In genomic region chr1:227761621-227762230, GRCh38 we compare ENCODE assay signal across 12 cellular contexts. TPM values are rescaled to one million over a fixed set of nuclear protein-coding genes. Genes with fewer than 3 reads are reported as not detected.
A peak's percentile ranks its signal among the peaks of the same experiment; 100 is the strongest.
DNase-seq lines count a peak whose midpoint lies in the region; ATAC-seq, FAIRE-seq and TF ChIP-seq lines count a peak whose summit lies in the region.
"Had no signal": no experiment of that assay in that cellular context is flagged by ENCODE, and none has a peak within 500 bp of the region (broad histone marks: within the 10 kb centered on the region; RNA-seq: fewer than 3 reads in every experiment).

No MANE protein-coding gene starts in this region.

- no peaks in the 10 kb centered on the region for H3K9me3 Mint-ChIP-seq in T-helper 2 cell treated with Interferon-gamma antibody and Interleukin-4, amounts not matched to agents 5 μg/mL and 100 μg/mL, for 36 hours

- H3K79me2 ChIP-seq in OCI-LY3 (ENCODE audit: low read length), result peaks cover 88% of the 10 kb centered on the region

- peak overlapping the region; percentile 31 for H3K4me3 ChIP-seq in OCI-LY3 (ENCODE audit: low read length)
- no peak overlapping the region for H3K4me3 ChIP-seq in gastroesophageal sphincter
- peak overlapping the region in 1 of 8 donors; percentile 40 for H3K4me3 ChIP-seq in spleen

- ATAC-seq in gastroesophageal sphincter (no peak), esophagus mucosa (no peak)

- H3K27me3 Mint-ChIP-seq in T-helper 2 cell treated with Interferon-gamma antibody and Interleukin-4, amounts not matched to agents 5 μg/mL and 100 μg/mL, for 36 hours (ENCODE audit: low read depth), result no peaks in the 10 kb centered on the region

- TF ChIP-seq EP300 in gastroesophageal sphincter (IDR thresholded peaks at IDR 0.05), result no peak

- peak overlapping the region; percentile 88 for H3K27ac Mint-ChIP-seq in T-helper 2 cell treated with Interferon-gamma antibody and Interleukin-4, amounts not matched to agents 5 μg/mL and 100 μg/mL, for 36 hours

- H3K9me3 ChIP-seq in OCI-LY3 (ENCODE audit: insufficient read depth, low read length) (peaks cover 12% of the 10 kb centered on the region; the same call in 1 of the 2 replicates), gastroesophageal sphincter (no peaks in the 10 kb centered on the region), spleen (no peaks in the 10 kb centered on the region)

- peak overlapping the region; percentile 81 for H3K4me2 ChIP-seq in OCI-LY3 (ENCODE audit: low read length)

- no peaks in the 10 kb centered on the region for H4K20me1 ChIP-seq in OCI-LY3 (ENCODE audit: insufficient read depth, low read length)

- no peak overlapping the region for H2AFZ ChIP-seq in OCI-LY3 (ENCODE audit: low read depth, low read length)

- H3K9ac ChIP-seq in OCI-LY3 (ENCODE audit: low read length), result peak overlapping the region; percentile 82

- H3K4me1 Mint-ChIP-seq in T-helper 2 cell treated with Interferon-gamma antibody and Interleukin-4, amounts not matched to agents 5 μg/mL and 100 μg/mL, for 36 hours (ENCODE audit: low read depth), result peaks cover 70% of the 10 kb centered on the region

- intact Hi-C loops in spleen (cut with DNase I; ENCODE audit: low total_unique reads), result loop anchor here (5.0 kb wide), 1 partner anchor 186 kb away; the partner anchor contains the start of gene WNT9A

- H3K36me3 Mint-ChIP-seq in T-helper 2 cell treated with Interferon-gamma antibody and Interleukin-4, amounts not matched to agents 5 μg/mL and 100 μg/mL, for 36 hours (ENCODE audit: low read depth), result peaks cover 60% of the 10 kb centered on the region

- no peak for DNase-seq in T-helper 2 cell treated with Interferon-gamma antibody and Interleukin-4, amounts not matched to agents 5 μg/mL and 100 μg/mL, for 36 hours (ENCODE audit: low spot score)
- DNase-seq in T-helper 2 cell (no peak), spleen (peak; percentile 63), epidermal melanocyte (ENCODE audit: insufficient read length, low spot score) (no peak), D721Med (ENCODE audit: insufficient read length, low spot score) (no peak)

- no peak for FAIRE-seq in D721Med (lab: Jason Lieb, UNC)
- FAIRE-seq: H54 had no signal

- H3K4me1 ChIP-seq in OCI-LY3 (ENCODE audit: low read length) (peaks cover 67% of the 10 kb centered on the region), gastroesophageal sphincter (peaks cover 0 to 72% (median 16%) of the 10 kb centered on the region in 3 donors), spleen (peaks cover 27 to 61% (median 50%) of the 10 kb centered on the region in 6 donors)

- H3K4me3 Mint-ChIP-seq in T-helper 2 cell treated with Interferon-gamma antibody and Interleukin-4, amounts not matched to agents 5 μg/mL and 100 μg/mL, for 36 hours, result peak overlapping the region; percentile 68

- peaks cover 82% of the 10 kb centered on the region for H3K36me3 ChIP-seq in OCI-LY3 (replicated peaks; ENCODE audit: low read depth, low read length)
- peaks cover 0 to 75% of the 10 kb centered on the region in 2 donors for H3K36me3 ChIP-seq in gastroesophageal sphincter
- peaks cover 0 to 75% (median 24%) of the 10 kb centered on the region in 6 donors for H3K36me3 ChIP-seq in spleen

- TF ChIP-seq CTCF in OCI-LY3 (IDR thresholded peaks at IDR 0.05; ENCODE audit: low read depth, low read length) (no peak), gastroesophageal sphincter (IDR thresholded peaks at IDR 0.05) (no peak), spleen (IDR thresholded peaks at IDR 0.05 in 8 of 11, conservative IDR thresholded peaks at IDR 0.05 in 3 of 11) (no peak), D721Med (IDR thresholded peaks at IDR 0.05; ENCODE audit: insufficient read depth, missing control alignments) (no peak)

- H3K27me3 ChIP-seq in OCI-LY3 (ENCODE audit: low read depth, low read length), result no peaks in the 10 kb centered on the region
- H3K27me3 ChIP-seq in gastroesophageal sphincter, result no peaks in the 10 kb centered on the region
- no peaks in the 10 kb centered on the region for H3K27me3 ChIP-seq in spleen (replicated peaks in 1 of 7)

- peak overlapping the region; percentile 99 for H3K27ac ChIP-seq in OCI-LY3 (ENCODE audit: low read length)
- peak overlapping the region in 3 of 4 donors; percentile 66 to 86 (median 68) for H3K27ac ChIP-seq in gastroesophageal sphincter
- H3K27ac ChIP-seq in spleen, result peak overlapping the region in 5 of 8 donors; percentile 53 to 78 (median 64)

- TF ChIP-seq POLR2A in gastroesophageal sphincter (IDR thresholded peaks at IDR 0.05) (no peak), spleen (IDR thresholded peaks at IDR 0.05) (no peak)

- 63 to 80% methylated on average over 2 to 3 of the region's 17 CpGs for WGBS in gastroesophageal sphincter (ENCODE audit: low coverage in 1 of 2), 2 donors
- WGBS in spleen, 5 donors, result 79 to 92% (median 83%) methylated on average over 7 to 17 of the region's 17 CpGs

RNA-seq across cellular contexts. Expression of gene SNAP47, which starts 26.5 kb away (rescaled TPM):
- total RNA-seq in gastroesophageal sphincter (10 to 100 TPM; 27.1 to 47.0 (median 35.6) TPM), spleen (10 to 100 TPM; 20.6 to 42.7 (median 27.8) TPM), esophagus mucosa (15.8 TPM)
- 10 to 100 TPM in 2 of 3 donors, 1 to 10 TPM in 1; 10.0 to 14.4 (median 11.2) TPM for polyA plus RNA-seq in spleen

RNA-seq across cellular contexts. Expression of gene JMJD4, which starts 26.6 kb away (rescaled TPM):
- 10 to 100 TPM; 13.8 to 19.5 (median 17.0) TPM for total RNA-seq in gastroesophageal sphincter
- 10 to 100 TPM; 14.3 to 35.4 (median 21.1) TPM for total RNA-seq in spleen
- polyA plus RNA-seq in spleen, result 10 to 100 TPM; 11.2 to 17.2 (median 14.5) TPM
- total RNA-seq in esophagus mucosa, result 10.2 TPM

RNA-seq across cellular contexts. Expression of gene PRSS38, which starts 53.7 kb away (rescaled TPM):
- not detected for total RNA-seq in gastroesophageal sphincter
- total RNA-seq in spleen, result not detected
- not detected for polyA plus RNA-seq in spleen
- total RNA-seq in esophagus mucosa, result not detected
- total RNA-seq: aorta, renal cortical epithelial cell had no signal
- polyA plus RNA-seq: aorta, keratinocyte had no signal
